12 cellular contexts compared by ENCODE assay signal in the genomic region with DNA sequence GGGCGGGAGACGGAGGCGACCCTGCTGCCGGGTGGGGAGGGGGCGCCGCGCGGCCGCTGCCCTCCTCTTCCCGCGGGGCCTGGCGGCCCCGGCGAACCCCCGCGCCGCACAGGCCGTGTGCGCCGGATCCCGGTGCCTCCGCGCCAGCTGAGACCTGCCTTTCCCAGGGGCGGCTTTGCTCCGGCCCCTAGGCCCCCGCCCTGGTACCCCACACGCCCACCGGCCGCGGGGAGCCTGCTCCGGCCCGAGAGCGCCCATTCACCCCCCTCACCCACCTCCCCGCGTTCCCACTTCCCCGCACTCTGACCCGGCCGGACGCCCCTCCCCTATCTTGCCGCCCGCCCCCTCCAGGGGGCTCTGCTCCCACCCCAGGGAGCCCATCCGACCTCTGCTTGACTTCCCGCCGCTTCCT. TPM values are rescaled to one million over a fixed set of nuclear protein-coding genes. Genes with fewer than 3 reads are reported as not detected.
DNase-seq lines count a peak whose midpoint lies in the region; ATAC-seq and TF ChIP-seq lines count a peak whose summit lies in the region.
"Had no signal": no experiment of that assay in that cellular context is flagged by ENCODE, and none has a peak within 500 bp of the region (broad histone marks: within the 10 kb centered on the region; RNA-seq: fewer than 3 reads in every experiment).

No MANE protein-coding gene starts in this region.

- intact Hi-C loops in CD8-positive, alpha-beta T cell (cut with DNase I, micrococcal nuclease): no loop called here
- intact Hi-C loops in dorsolateral prefrontal cortex (cut with DNase I): loop anchor here in 1 of 2 donors (5.0 kb wide), 1 partner anchor 37 kb away; no protein-coding TSS in a partner anchor

- no peaks in the 10 kb centered on the region for H3K36me3 ChIP-seq in CD8-positive, alpha-beta T cell (ENCODE audit: insufficient read depth, low read length)
- no peaks in the 10 kb centered on the region for H3K36me3 ChIP-seq in HEK293 (ENCODE audit: control insufficient read depth in 2 of 2, insufficient read depth in 1 of 2, low read length in 2 of 2)

- peaks cover 14% of the 10 kb centered on the region for H3K4me1 ChIP-seq in CD8-positive, alpha-beta T cell (ENCODE audit: insufficient read depth, low read length)
- H3K4me1 ChIP-seq in HEK293 (ENCODE audit: control insufficient read depth, insufficient read depth, low read length): no peaks in the 10 kb centered on the region

- H3K27me3 ChIP-seq in CD8-positive, alpha-beta T cell (ENCODE audit: insufficient read depth, low read length): peaks cover 11% of the 10 kb centered on the region
- peaks cover 0 to 34% (median 17%) of the 10 kb centered on the region in 45 donors for H3K27me3 ChIP-seq in dorsolateral prefrontal cortex

- peak overlapping the region; percentile 23 for H3K4me3 ChIP-seq in CD8-positive, alpha-beta T cell (ENCODE audit: low read depth, low read length)
- peak overlapping the region; percentile 23 for H3K4me3 ChIP-seq in HEK293 (ENCODE audit: low read depth, low read length)
- peak overlapping the region in 54 of 59 donors; percentile 18 to 67 (median 48) for H3K4me3 ChIP-seq in dorsolateral prefrontal cortex

- POLR2A ChIA-PET in CD8-positive, alpha-beta T cell (lab: Charles Lee): no interaction called here
- POLR2A ChIA-PET in HEK293 (lab: Yijun Ruan, JAX): no interaction called here

- no peaks in the 10 kb centered on the region for H3K36me3 Mint-ChIP-seq in CD8-positive, alpha-beta T cell
- H3K36me3 Mint-ChIP-seq in osteocyte (ENCODE audit: unreplicated experiment): no peaks in the 10 kb centered on the region

- no peak for TF ChIP-seq CTCF in CD8-positive, alpha-beta T cell (IDR thresholded peaks at IDR 0.05)
- TF ChIP-seq CTCF in HEK293 (tag by site-specific recombination; IDR thresholded peaks at IDR 0.05) (no peak), dorsolateral prefrontal cortex (IDR thresholded peaks at IDR 0.05 in 54 of 56, conservative IDR thresholded peaks at IDR 0.05 in 2 of 56; ENCODE audit: low read depth in 1 of 56, partially characterized antibody in 56 of 56) (no peak), osteocyte (IDR thresholded peaks at IDR 0.05) (no peak)

- no peak overlapping the region for H3K27ac ChIP-seq in CD8-positive, alpha-beta T cell (ENCODE audit: low read depth, low read length)
- H3K27ac ChIP-seq in HEK293 (ENCODE audit: extremely low read depth, low read depth, low read length) (peak overlapping the region; percentile 47; the same call in 1 of the 2 replicates), dorsolateral prefrontal cortex (peak overlapping the region in 29 of 59 donors; percentile 27 to 81 (median 57))

- H3K27ac Mint-ChIP-seq in CD8-positive, alpha-beta T cell: no peak overlapping the region
- H3K27ac Mint-ChIP-seq in osteocyte (ENCODE audit: unreplicated experiment): no peak overlapping the region

- H3K4me3 Mint-ChIP-seq in CD8-positive, alpha-beta T cell: peak overlapping the region; percentile 73
- H3K4me3 Mint-ChIP-seq in osteocyte (ENCODE audit: unreplicated experiment): peak overlapping the region; percentile 57

- peaks cover 24% of the 10 kb centered on the region for H3K27me3 Mint-ChIP-seq in CD8-positive, alpha-beta T cell (ENCODE audit: low read depth)
- H3K27me3 Mint-ChIP-seq in osteocyte (ENCODE audit: unreplicated experiment): peaks cover 52% of the 10 kb centered on the region

- peaks cover 26% of the 10 kb centered on the region for H3K4me1 Mint-ChIP-seq in CD8-positive, alpha-beta T cell (ENCODE audit: low read depth)
- H3K4me1 Mint-ChIP-seq in osteocyte (ENCODE audit: unreplicated experiment): peaks cover 6% of the 10 kb centered on the region

- CTCF ChIA-PET in CD8-positive, alpha-beta T cell (lab: Charles Lee): interaction anchor here (1.7 to 14.8 kb wide), 2 partner anchors 22 to 40 kb away, joined by 6 to 364 read pairs; no protein-coding TSS in a partner anchor
- CTCF ChIA-PET in HEK293 (lab: Yijun Ruan, JAX): interaction anchor here (0.9 kb wide), 1 partner anchor 50 kb away, joined by 4 read pairs; no protein-coding TSS in a partner anchor

- H3K9me3 Mint-ChIP-seq in CD8-positive, alpha-beta T cell: no peaks in the 10 kb centered on the region
- H3K9me3 Mint-ChIP-seq in osteocyte (ENCODE audit: unreplicated experiment): no peaks in the 10 kb centered on the region

- no peak for ATAC-seq in CD8-positive, alpha-beta T cell
- ATAC-seq in GM18519 (IDR thresholded peaks at IDR 0.05; ENCODE audit: low FRiP score, unreplicated experiment): no peak
- ATAC-seq in GM21576 (IDR thresholded peaks at IDR 0.05; ENCODE audit: unreplicated experiment): no peak

- DNase-seq in CD8-positive, alpha-beta T cell: no peak
- DNase-seq in dorsolateral prefrontal cortex (no peak), osteocyte (ENCODE audit: extremely low spot score, unreplicated experiment) (no peak), NCI-H128 (lab: John Stamatoyannopoulos, UW; ENCODE audit: unreplicated experiment) (no peak), hypothalamus (lab: John Stamatoyannopoulos, UW) (no peak)
- DNase-seq: aorta, foreskin melanocyte, Karpas-422, NCI-H526 treated with DMSO at 0.1 percent for 48 hours had no signal

- H3K9me3 ChIP-seq in CD8-positive, alpha-beta T cell (ENCODE audit: low read length): no peaks in the 10 kb centered on the region
- H3K9me3 ChIP-seq in HEK293 (ENCODE audit: control insufficient read depth, insufficient read depth, low read depth, low read length): no peaks in the 10 kb centered on the region

TF ChIP-seq in HEK293, 187 proteins besides CTCF, POLR2A, EP300 and RAD21:
- TF ChIP-seq MZF1 (tag by site-specific recombination; IDR thresholded peaks at IDR 0.05; ENCODE audit: borderline replicate concordance) (no peak), HOXD13 (CRISPR knock-in tag; IDR thresholded peaks at IDR 0.05; ENCODE audit: borderline replicate concordance) (no peak), ZNF544 (tag by site-specific recombination; IDR thresholded peaks at IDR 0.05) (no peak), GFI1B (tag by site-specific recombination; IDR thresholded peaks at IDR 0.05) (no peak), GLI4 (tag by site-specific recombination; IDR thresholded peaks at IDR 0.05) (no peak), KLF9 (tag by site-specific recombination; IDR thresholded peaks at IDR 0.05; ENCODE audit: low read depth) (0 out of 2 replicates have a peak, but pooled peaks have one; percentile 23), ZNF423 (tag by site-specific recombination; IDR thresholded peaks at IDR 0.05) (peak; percentile 85), ZNF747 (tag by site-specific recombination; IDR thresholded peaks at IDR 0.05) (no peak), SP2 (tag by site-specific recombination; IDR thresholded peaks at IDR 0.05) (peak; percentile 39; the same call in 1 of the 2 replicates), ZIC2 (tag by site-specific recombination; IDR thresholded peaks at IDR 0.05) (0 out of 2 replicates have a peak, but pooled peaks have one; percentile 38), ZNF155 (tag by site-specific recombination; IDR thresholded peaks at IDR 0.05) (no peak), ZNF335 (tag by site-specific recombination; conservative IDR thresholded peaks at IDR 0.05) (no peak), ZFHX2 (tag by site-specific recombination; conservative IDR thresholded peaks at IDR 0.05) (peak; percentile 35; the same call in 1 of the 2 replicates), PATZ1 (tag by site-specific recombination; IDR thresholded peaks at IDR 0.05) (peak; percentile 64), GLIS2 (tag by site-specific recombination; IDR thresholded peaks at IDR 0.05) (peak; percentile 62; the same call in 1 of the 2 replicates), ZNF404 (tag by site-specific recombination; IDR thresholded peaks at IDR 0.05) (no peak)
- TF ChIP-seq, protein P1, sequence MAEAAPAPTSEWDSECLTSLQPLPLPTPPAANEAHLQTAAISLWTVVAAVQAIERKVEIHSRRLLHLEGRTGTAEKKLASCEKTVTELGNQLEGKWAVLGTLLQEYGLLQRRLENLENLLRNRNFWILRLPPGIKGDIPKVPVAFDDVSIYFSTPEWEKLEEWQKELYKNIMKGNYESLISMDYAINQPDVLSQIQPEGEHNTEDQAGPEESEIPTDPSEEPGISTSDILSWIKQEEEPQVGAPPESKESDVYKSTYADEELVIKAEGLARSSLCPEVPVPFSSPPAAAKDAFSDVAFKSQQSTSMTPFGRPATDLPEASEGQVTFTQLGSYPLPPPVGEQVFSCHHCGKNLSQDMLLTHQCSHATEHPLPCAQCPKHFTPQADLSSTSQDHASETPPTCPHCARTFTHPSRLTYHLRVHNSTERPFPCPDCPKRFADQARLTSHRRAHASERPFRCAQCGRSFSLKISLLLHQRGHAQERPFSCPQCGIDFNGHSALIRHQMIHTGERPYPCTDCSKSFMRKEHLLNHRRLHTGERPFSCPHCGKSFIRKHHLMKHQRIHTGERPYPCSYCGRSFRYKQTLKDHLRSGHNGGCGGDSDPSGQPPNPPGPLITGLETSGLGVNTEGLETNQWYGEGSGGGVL (tag by site-specific recombination; IDR thresholded peaks at IDR 0.05): peak; percentile 24; the same call in 1 of the 2 replicates

RNA-seq across cellular contexts. Expression of gene HTR6, which starts 0.4 kb away (rescaled TPM):
- 1 to 10 TPM in 1 of 2 experiments, under 1 TPM in 1; 0.87 to 1.1 TPM for total RNA-seq in CD8-positive, alpha-beta T cell
- total RNA-seq in dorsolateral prefrontal cortex (1 to 10 TPM; 1.0 to 7.2 (median 3.3) TPM), osteocyte (0.16 TPM in 1 of 2 replicates, not detected in the other)

RNA-seq across cellular contexts. Expression of gene NBL1, which starts 20.9 kb away (rescaled TPM):
- total RNA-seq in CD8-positive, alpha-beta T cell: 10 to 100 TPM; 76.5 to 80.5 TPM
- total RNA-seq in dorsolateral prefrontal cortex (100 to 1,000 TPM in 107 of 120 experiments, 10 to 100 TPM in 13; 50.1 to 208 (median 129) TPM), osteocyte (547 and 561 TPM in 2 replicates)
